ENCODE assay signal across 22 cellular contexts in genomic region chr1:173638043-173639021, GRCh38. TPM values are rescaled to one million over a fixed set of nuclear protein-coding genes. Genes with fewer than 3 reads are reported as not detected.
"Had no signal": no experiment of that assay in that cellular context is flagged by ENCODE, and none has a peak within 500 bp of the region (broad histone marks: within the 10 kb centered on the region; RNA-seq: fewer than 3 reads in every experiment).

No MANE protein-coding gene starts in this region.

- H3K4me3 Mint-ChIP-seq: activated B cell treated with CpG ODN at 0.5 μM for 24 hours; activated CD8-positive, alpha-beta T cell treated with anti-CD3 and anti-CD28 coated beads, Interleukin-2, amount 10 ng/mL, durations not matched to agents 7 days and 5 days; activated naive CD8-positive, alpha-beta T cell treated with anti-CD3 and anti-CD28 coated beads, Interleukin-2, amount 50 U/mL, for 24 hours; immature natural killer cell; T-helper 17 cell had no signal

- H3K4me1 Mint-ChIP-seq: activated B cell treated with CpG ODN at 0.5 μM for 24 hours; activated naive CD8-positive, alpha-beta T cell treated with anti-CD3 and anti-CD28 coated beads, Interleukin-2, amount 50 U/mL, for 24 hours; immature natural killer cell; T-helper 17 cell had no signal

- H3K4me1 ChIP-seq: ascending aorta, stomach, thyroid gland had no signal

- DNase-seq: activated B cell treated with CpG ODN at 0.5 μM for 24 hours; activated CD4-positive, alpha-beta T cell treated with anti-CD3 and anti-CD28 coated beads for 48 hours; activated CD8-positive, alpha-beta memory T cell treated with anti-CD3 and anti-CD28 coated beads, Interleukin-2, amount 50 U/mL, for 48 hours; activated CD8-positive, alpha-beta T cell treated with anti-CD3 and anti-CD28 coated beads, Interleukin-2, amount 10 ng/mL, durations not matched to agents 7 days and 5 days; activated naive CD4-positive, alpha-beta T cell treated with Interleukin-2 at 50 U/mL for 16 hours; activated naive CD8-positive, alpha-beta T cell treated with anti-CD3 and anti-CD28 coated beads, Interleukin-2, amount 50 U/mL, for 24 hours; dorsolateral prefrontal cortex; esophagus squamous epithelium; hypothalamus; immature natural killer cell; stimulated activated CD4-positive, alpha-beta T cell treated with anti-CD3 and anti-CD28 coated beads, Interleukin-12 subunit alpha, Interleukin-12 subunit beta, amount 100 ng/mL, for 4 hours; stimulated activated CD4-positive, alpha-beta T cell treated with anti-CD3 and anti-CD28 coated beads, Interleukin-2, amount 100 ng/mL, for 24 hours; stomach; T-helper 17 cell; thyroid gland had no signal

- H3K27me3 ChIP-seq: ascending aorta, dorsolateral prefrontal cortex, esophagus squamous epithelium, stomach, thyroid gland had no signal

- H3K36me3 ChIP-seq: ascending aorta, esophagus squamous epithelium, stomach, thyroid gland had no signal

- H3K27ac Mint-ChIP-seq: activated B cell treated with CpG ODN at 0.5 μM for 24 hours; activated CD8-positive, alpha-beta T cell treated with anti-CD3 and anti-CD28 coated beads, Interleukin-2, amount 10 ng/mL, durations not matched to agents 7 days and 5 days; activated naive CD8-positive, alpha-beta T cell treated with anti-CD3 and anti-CD28 coated beads, Interleukin-2, amount 50 U/mL, for 24 hours; immature natural killer cell; T-helper 17 cell had no signal

- H3K9me3 Mint-ChIP-seq: activated naive CD8-positive, alpha-beta T cell treated with anti-CD3 and anti-CD28 coated beads, Interleukin-2, amount 50 U/mL, for 24 hours; immature natural killer cell had no signal

- H3K4me3 ChIP-seq: ascending aorta, dorsolateral prefrontal cortex, esophagus squamous epithelium, stomach, thyroid gland had no signal

- H3K27ac ChIP-seq: ascending aorta, dorsolateral prefrontal cortex, esophagus squamous epithelium, stomach, thyroid gland had no signal

- H3K27me3 Mint-ChIP-seq: activated B cell treated with CpG ODN at 0.5 μM for 24 hours had no signal

- H3K36me3 Mint-ChIP-seq: immature natural killer cell had no signal

- H3K9me3 ChIP-seq: thyroid gland had no signal

RNA-seq across cellular contexts. Expression of gene TEX50, which starts 3.2 kb away (rescaled TPM):
- total RNA-seq: activated B cell treated with CpG ODN at 0.5 μM for 24 hours; activated CD8-positive, alpha-beta T cell treated with anti-CD3 and anti-CD28 coated beads, Interleukin-2, amount 10 ng/mL, durations not matched to agents 7 days and 5 days; ascending aorta; dorsolateral prefrontal cortex; esophagus squamous epithelium; fibroblast of villous mesenchyme; lower leg skin; mesenteric fat pad; osteocyte; stomach; T-helper 17 cell; thyroid gland; urinary bladder had no signal
- polyA plus RNA-seq: immature natural killer cell, neural cell, stomach, urinary bladder had no signal

RNA-seq across cellular contexts. Expression of gene ANKRD45, which starts 31.3 kb away (rescaled TPM):
- total RNA-seq: activated B cell treated with CpG ODN at 0.5 μM for 24 hours; activated CD8-positive, alpha-beta T cell treated with anti-CD3 and anti-CD28 coated beads, Interleukin-2, amount 10 ng/mL, durations not matched to agents 7 days and 5 days; ascending aorta; esophagus squamous epithelium; stomach; T-helper 17 cell had no signal
- polyA plus RNA-seq: immature natural killer cell had no signal

RNA-seq across cellular contexts. Expression of gene SLC9C2, which starts 35.5 kb away (rescaled TPM):
- total RNA-seq: activated B cell treated with CpG ODN at 0.5 μM for 24 hours; activated CD8-positive, alpha-beta T cell treated with anti-CD3 and anti-CD28 coated beads, Interleukin-2, amount 10 ng/mL, durations not matched to agents 7 days and 5 days; ascending aorta; esophagus squamous epithelium; fibroblast of villous mesenchyme; lower leg skin; osteocyte; T-helper 17 cell; thyroid gland; urinary bladder had no signal
- polyA plus RNA-seq: immature natural killer cell, stomach, urinary bladder had no signal
